In genomic region chr18:79792096-79792987, GRCh38 we compare ENCODE assay signal across 18 cellular contexts. TPM values are rescaled to one million over a fixed set of nuclear protein-coding genes. Genes with fewer than 3 reads are reported as not detected.
DNase-seq lines count a peak whose midpoint lies in the region; ATAC-seq and TF ChIP-seq lines count a peak whose summit lies in the region.
"Had no signal": no experiment of that assay in that cellular context is flagged by ENCODE, and none has a peak within 500 bp of the region (broad histone marks: within the 10 kb centered on the region; RNA-seq: fewer than 3 reads in every experiment).

No MANE protein-coding gene starts in this region.

- H3K9me2 ChIP-seq in GM23338 (ENCODE audit: insufficient read depth): no peaks in the 10 kb centered on the region

- peaks cover 14% of the 10 kb centered on the region for H3K27me3 ChIP-seq in brain microvascular endothelial cell (replicated peaks)
- peaks cover 31% of the 10 kb centered on the region for H3K27me3 ChIP-seq in osteoblast (ENCODE audit: insufficient read depth, low read length)
- peaks cover 37% of the 10 kb centered on the region for H3K27me3 ChIP-seq in GM23338 (ENCODE audit: insufficient read depth)

- no peaks in the 10 kb centered on the region; the same call in 2 of the 3 replicates for H3K36me3 Mint-ChIP-seq in GM23338 (ENCODE audit: low read depth)

- no peaks in the 10 kb centered on the region for H3F3A ChIP-seq in GM23338 (replicated peaks; ENCODE audit: low read depth)

- H3K27me3 Mint-ChIP-seq in GM23338 (ENCODE audit: insufficient read depth, low read depth, poor library complexity): peaks cover 40% of the 10 kb centered on the region

- H3K79me2 ChIP-seq in osteoblast (ENCODE audit: insufficient read depth, low read length) (no peaks in the 10 kb centered on the region), GM23338 (replicated peaks; ENCODE audit: insufficient read depth) (no peaks in the 10 kb centered on the region)

- no peaks in the 10 kb centered on the region for H3K9me3 Mint-ChIP-seq in GM23338
- H3K9me3 Mint-ChIP-seq: stimulated activated naive CD8-positive, alpha-beta T cell treated with anti-CD3 and anti-CD28 coated beads, Interleukin-15, amount 100 ng/mL, for 72 hours had no signal

- no peaks in the 10 kb centered on the region for H3K36me3 ChIP-seq in brain microvascular endothelial cell (replicated peaks)
- H3K36me3 ChIP-seq in osteoblast (ENCODE audit: insufficient read depth, low read length): no peaks in the 10 kb centered on the region
- H3K36me3 ChIP-seq in GM23338 (ENCODE audit: insufficient read depth): no peaks in the 10 kb centered on the region

- DNase-seq in CD1c-positive myeloid dendritic cell (ENCODE audit: extremely low spot score): peak; percentile 24
- DNase-seq in NB4 (ENCODE audit: low read depth): peak; percentile 54
- no peak for DNase-seq in brain microvascular endothelial cell
- peak; percentile 55 for DNase-seq in osteoblast (ENCODE audit: insufficient read length, low spot score, missing footprints)
- DNase-seq in DMS53 treated with DMSO at 0.1 percent for 48 hours (lab: John Stamatoyannopoulos, UW; ENCODE audit: unreplicated experiment): no peak
- no peak for DNase-seq in germinal center (ENCODE audit: low spot score)
- DNase-seq in GM23338 (ENCODE audit: low spot score): no peak
- DNase-seq: activated CD8-positive, alpha-beta memory T cell treated with anti-CD3 and anti-CD28 coated beads, Interleukin-2, amount 50 U/mL, for 48 hours; CD4-positive, CD25-positive, alpha-beta regulatory T cell; cortex of kidney; midbrain; NCI-H345; stimulated activated CD4-positive, alpha-beta T cell treated with anti-CD3 and anti-CD28 coated beads, Interleukin-4, amount 100 ng/mL, for 4 hours; stimulated activated naive CD8-positive, alpha-beta T cell treated with anti-CD3 and anti-CD28 coated beads, Interleukin-15, amount 100 ng/mL, for 72 hours had no signal

- H4K20me1 ChIP-seq in osteoblast (ENCODE audit: insufficient read depth, low read length) (no peaks in the 10 kb centered on the region), GM23338 (replicated peaks; ENCODE audit: insufficient read depth) (no peaks in the 10 kb centered on the region)

- peak overlapping the region; percentile 65 for H3K4me2 ChIP-seq in osteoblast (ENCODE audit: insufficient read depth, low read length)
- no peak overlapping the region for H3K4me2 ChIP-seq in GM23338

- H2AFZ ChIP-seq in osteoblast (ENCODE audit: low read length) (no peak overlapping the region), GM23338 (no peak overlapping the region)

- no peak for TF ChIP-seq POLR2A in NB4 (IDR thresholded peaks at IDR 0.05; ENCODE audit: extremely low read depth, insufficient read length)

- peak overlapping the region; percentile 53 for H3K4me3 ChIP-seq in NB4 (ENCODE audit: low read depth, low read length)
- H3K4me3 ChIP-seq in brain microvascular endothelial cell (ENCODE audit: low read depth, low read length): no peak overlapping the region
- H3K4me3 ChIP-seq in osteoblast (ENCODE audit: insufficient read depth, low read length): peak overlapping the region; percentile 27
- H3K4me3 ChIP-seq in GM23338: no peak overlapping the region

- no peaks in the 10 kb centered on the region for H3K9me3 ChIP-seq in osteoblast (ENCODE audit: low read depth, low read length)

- ATAC-seq in HG02759 (IDR thresholded peaks at IDR 0.05; ENCODE audit: unreplicated experiment) (no peak), GM23338 (no peak)

- TF ChIP-seq CTCF in NB4 (IDR thresholded peaks at IDR 0.05; ENCODE audit: low read depth, low read length) (no peak), brain microvascular endothelial cell (IDR thresholded peaks at IDR 0.05; ENCODE audit: low read depth, low read length, missing control alignments) (no peak), osteoblast (IDR thresholded peaks at IDR 0.05; ENCODE audit: extremely low read depth, low read depth, low read length) (no peak), GM23338 (conservative IDR thresholded peaks at IDR 0.05; ENCODE audit: low read depth in 2 of 2) (no peak)

- no peak overlapping the region for H3K4me3 Mint-ChIP-seq in GM23338
- H3K4me3 Mint-ChIP-seq: CD4-positive, CD25-positive, alpha-beta regulatory T cell had no signal

- H3K27ac Mint-ChIP-seq in GM23338: no peak overlapping the region
- H3K27ac Mint-ChIP-seq: CD4-positive, CD25-positive, alpha-beta regulatory T cell; progenitor cell of endocrine pancreas had no signal

- in situ Hi-C loops in brain microvascular endothelial cell (cut with HindIII; ENCODE audit: low pct_ligation_motif_present, low sequenced_read_pairs): no loop called here

- H3K4me1 ChIP-seq in osteoblast (ENCODE audit: insufficient read depth, low read length): peaks cover 19% of the 10 kb centered on the region
- no peaks in the 10 kb centered on the region for H3K4me1 ChIP-seq in GM23338 (ENCODE audit: insufficient read depth)

- H3K27ac ChIP-seq in brain microvascular endothelial cell (peak overlapping the region; percentile 59), osteoblast (ENCODE audit: low read depth, low read length) (peak overlapping the region; percentile 66), GM23338 (ENCODE audit: low read depth) (no peak overlapping the region)

- H3K4me1 Mint-ChIP-seq in GM23338: peaks cover 2% of the 10 kb centered on the region

TF ChIP-seq in GM23338, 12 proteins besides CTCF, POLR2A, EP300 and RAD21 (continues in another document):
- TF ChIP-seq ETS1 (IDR thresholded peaks at IDR 0.05): no peak
- TF ChIP-seq EZH2 (IDR thresholded peaks at IDR 0.05; ENCODE audit: low read depth, unreplicated experiment): no peak
- TF ChIP-seq REST (IDR thresholded peaks at IDR 0.05; ENCODE audit: unreplicated experiment): no peak

RNA-seq across cellular contexts. Expression of gene KCNG2, which starts 5.4 kb away (rescaled TPM):
- not detected in 2 replicates for total RNA-seq in osteoblast
- 0.52 TPM in 1 of 2 replicates, not detected in the other for total RNA-seq in GM23338 (2014; rRNA removed; shearing (Covaris generic))
- 0.13 TPM in 1 of 2 replicates, not detected in the other for polyA plus RNA-seq in GM23338 (2016; fragmentation: Nextera tagmentation; extraction: Ambion mirVana)
- total RNA-seq: CD4-positive, CD25-positive, alpha-beta regulatory T cell; M059J; progenitor cell of endocrine pancreas; RPMI7951 had no signal
- polyA plus RNA-seq: CD4-positive, CD25-positive, alpha-beta regulatory T cell had no signal

Comparison
In these comparisons a context has a peak if more than half of its experiments do, and no peak if none do; other contexts are left out.
1. DNase-seq: peak in CD1c-positive myeloid dendritic cell (single experiment), NB4 (single experiment) and osteoblast (single experiment); none in brain microvascular endothelial cell (single experiment), DMS53 treated with DMSO at 0.1 percent for 48 hours (single experiment), germinal center (single experiment) and GM23338 (single experiment).
2. H3K4me3 ChIP-seq: peak in NB4 (single experiment) and osteoblast (single experiment); none in brain microvascular endothelial cell (single experiment) and GM23338 (single experiment).